8 cellular contexts compared by ENCODE assay signal in genomic region chr3:53195602-53196574, GRCh38. TPM values are rescaled to one million over a fixed set of nuclear protein-coding genes. Genes with fewer than 3 reads are reported as not detected.
DNase-seq lines count a peak whose midpoint lies in the region; ATAC-seq and TF ChIP-seq lines count a peak whose summit lies in the region.

No MANE protein-coding gene starts in this region.

- peak; percentile 96 for TF ChIP-seq CTCF in RWPE1 (conservative IDR thresholded peaks at IDR 0.05; ENCODE audit: low read depth)
- TF ChIP-seq CTCF in left ventricle myocardium inferior (IDR thresholded peaks at IDR 0.05; ENCODE audit: borderline replicate concordance) = peak; percentile 99
- TF ChIP-seq CTCF in smooth muscle cell (IDR thresholded peaks at IDR 0.05; ENCODE audit: borderline replicate concordance, insufficient read depth, poor library complexity, severe bottlenecking) = peak; percentile 100

- peaks cover 0 to 3% of the 10 kb centered on the region in 2 donors for H3K27me3 Mint-ChIP-seq in CD8-positive, alpha-beta memory T cell
- no peaks in the 10 kb centered on the region for H3K27me3 Mint-ChIP-seq in activated naive CD4-positive, alpha-beta T cell treated with anti-CD3 and anti-CD28 coated beads, Interleukin-2, amount 10 ng/mL, durations not matched to agents 7 days and 5 days

- no peaks in the 10 kb centered on the region for H3K9me3 Mint-ChIP-seq in CD8-positive, alpha-beta memory T cell
- H3K9me3 Mint-ChIP-seq in activated naive CD4-positive, alpha-beta T cell treated with anti-CD3 and anti-CD28 coated beads, Interleukin-2, amount 10 ng/mL, durations not matched to agents 7 days and 5 days = no peaks in the 10 kb centered on the region

- CTCF ChIA-PET in CD8-positive, alpha-beta memory T cell (lab: Charles Lee) = interaction anchor here (0.6 to 5.0 kb wide), 22 partner anchors 8 to 346 kb away, joined by 3 to 99 read pairs (median 4); partner anchors contain the start of gene RFT1
- CTCF ChIA-PET in RWPE1 (lab: Yijun Ruan, JAX) = interaction anchor here (0.6 to 1.9 kb wide), 12 partner anchors 9 to 355 kb away, joined by 3 to 18 read pairs (median 4); no protein-coding TSS in a partner anchor
- CTCF ChIA-PET in activated naive CD4-positive, alpha-beta T cell treated with anti-CD3 and anti-CD28 coated beads, Interleukin-2, amount 10 ng/mL, durations not matched to agents 7 days and 5 days (lab: Charles Lee) = interaction anchor here (0.6 to 11.4 kb wide), 30 partner anchors 9 to 303 kb away, joined by 3 to 161 read pairs (median 4); partner anchors contain the start of gene PRKCD

- peak overlapping the region; percentile 64 for H3K9ac ChIP-seq in smooth muscle cell (ENCODE audit: low read depth)

- no peak overlapping the region for H3K27ac ChIP-seq in CD8-positive, alpha-beta memory T cell (ENCODE audit: low read depth, low read length)
- no peak overlapping the region for H3K27ac ChIP-seq in RWPE1
- no peak overlapping the region for H3K27ac ChIP-seq in left ventricle myocardium inferior (replicated peaks)
- peak overlapping the region; percentile 29 for H3K27ac ChIP-seq in smooth muscle cell (ENCODE audit: low read depth)

- H3K79me2 ChIP-seq in smooth muscle cell (ENCODE audit: low read depth) = no peaks in the 10 kb centered on the region

- intact Hi-C loops in left ventricle myocardium inferior (cut with micrococcal nuclease) = loop anchor here (2.0 kb wide), 1 partner anchor 81 kb away; no protein-coding TSS in a partner anchor

- H3K4me1 ChIP-seq in CD8-positive, alpha-beta memory T cell (ENCODE audit: insufficient read depth, low read length) = peaks cover 3% of the 10 kb centered on the region
- peaks cover 32% of the 10 kb centered on the region for H3K4me1 ChIP-seq in left ventricle myocardium inferior
- H3K4me1 ChIP-seq in smooth muscle cell (ENCODE audit: low read depth) = peaks cover 5% of the 10 kb centered on the region

- H3F3A ChIP-seq in smooth muscle cell (ENCODE audit: low read depth) = no peaks in the 10 kb centered on the region

- H2AFZ ChIP-seq in smooth muscle cell (ENCODE audit: low read depth) = no peak overlapping the region

- peak overlapping the region; percentile 57 for H3K4me2 ChIP-seq in smooth muscle cell

- POLR2A ChIA-PET in CD8-positive, alpha-beta memory T cell (lab: Charles Lee) = interaction anchor here (0.8 kb wide), 1 partner anchor 62 kb away, joined by 3 read pairs; no protein-coding TSS in a partner anchor
- POLR2A ChIA-PET in RWPE1 (lab: Yijun Ruan, JAX; ENCODE audit: low non-redundant PET) = interaction anchor here (1.0 kb wide), 1 partner anchor 35 kb away, joined by 6 read pairs; the partner anchor contains the start of gene PRKCD

- H3K27ac Mint-ChIP-seq in CD8-positive, alpha-beta memory T cell = no peak overlapping the region
- no peak overlapping the region for H3K27ac Mint-ChIP-seq in activated naive CD4-positive, alpha-beta T cell treated with anti-CD3 and anti-CD28 coated beads, Interleukin-2, amount 10 ng/mL, durations not matched to agents 7 days and 5 days

- H3K36me3 ChIP-seq in CD8-positive, alpha-beta memory T cell (ENCODE audit: insufficient read depth, low read length) = no peaks in the 10 kb centered on the region
- H3K36me3 ChIP-seq in left ventricle myocardium inferior (peaks cover 5% of the 10 kb centered on the region), smooth muscle cell (ENCODE audit: low read depth) (no peaks in the 10 kb centered on the region)

- H3K9me3 ChIP-seq in CD8-positive, alpha-beta memory T cell (ENCODE audit: low read length) = no peaks in the 10 kb centered on the region
- H3K9me3 ChIP-seq in left ventricle myocardium inferior (replicated peaks) (no peaks in the 10 kb centered on the region), smooth muscle cell (replicated peaks; ENCODE audit: low read depth) (no peaks in the 10 kb centered on the region)

- H4K20me1 ChIP-seq in smooth muscle cell (ENCODE audit: low read depth) = no peaks in the 10 kb centered on the region

- peaks cover 0 to 17% (median 2%) of the 10 kb centered on the region in 3 donors for H3K36me3 Mint-ChIP-seq in CD8-positive, alpha-beta memory T cell
- peaks cover 4% of the 10 kb centered on the region for H3K36me3 Mint-ChIP-seq in activated naive CD4-positive, alpha-beta T cell treated with anti-CD3 and anti-CD28 coated beads, Interleukin-2, amount 10 ng/mL, durations not matched to agents 7 days and 5 days

- H3K4me1 Mint-ChIP-seq in CD8-positive, alpha-beta memory T cell = peaks cover 7 to 11% (median 8%) of the 10 kb centered on the region in 3 donors
- H3K4me1 Mint-ChIP-seq in activated naive CD4-positive, alpha-beta T cell treated with anti-CD3 and anti-CD28 coated beads, Interleukin-2, amount 10 ng/mL, durations not matched to agents 7 days and 5 days = peaks cover 10% of the 10 kb centered on the region

- ATAC-seq in HG02623 (IDR thresholded peaks at IDR 0.05; ENCODE audit: unreplicated experiment) (peak; percentile 39), GM21786 (IDR thresholded peaks at IDR 0.05; ENCODE audit: unreplicated experiment) (no peak), HG02885 (IDR thresholded peaks at IDR 0.05; ENCODE audit: poor library complexity, unreplicated experiment) (no peak)

- 33% methylated on average over 36 of the region's 36 CpGs for WGBS in smooth muscle cell (ENCODE audit: low lambda C conversion rate)

- DNase-seq in CD8-positive, alpha-beta memory T cell = peak; percentile 43 to 68 (median 44)
- DNase-seq in RWPE1 (ENCODE audit: low spot score) (peak; percentile 45), left ventricle myocardium inferior (peak; percentile 41), smooth muscle cell (lab: John Stamatoyannopoulos, UW; ENCODE audit: unreplicated experiment) (no peak)
- DNase-seq in activated naive CD4-positive, alpha-beta T cell treated with anti-CD3 and anti-CD28 coated beads, Interleukin-2, amount 10 ng/mL, durations not matched to agents 7 days and 5 days = peak; percentile 68

- H3K4me3 ChIP-seq in CD8-positive, alpha-beta memory T cell (ENCODE audit: low read length) = no peak overlapping the region
- H3K4me3 ChIP-seq in left ventricle myocardium inferior = no peak overlapping the region
- H3K4me3 ChIP-seq in smooth muscle cell = no peak overlapping the region

- no peak overlapping the region for H3K4me3 Mint-ChIP-seq in CD8-positive, alpha-beta memory T cell
- H3K4me3 Mint-ChIP-seq in activated naive CD4-positive, alpha-beta T cell treated with anti-CD3 and anti-CD28 coated beads, Interleukin-2, amount 10 ng/mL, durations not matched to agents 7 days and 5 days = no peak overlapping the region

- no peaks in the 10 kb centered on the region for H3K27me3 ChIP-seq in CD8-positive, alpha-beta memory T cell (ENCODE audit: insufficient read depth, low read length, poor library complexity, severe bottlenecking)
- H3K27me3 ChIP-seq in left ventricle myocardium inferior (ENCODE audit: low read depth) (no peaks in the 10 kb centered on the region), smooth muscle cell (ENCODE audit: low read depth) (no peaks in the 10 kb centered on the region)

RNA-seq across cellular contexts. Expression of gene PRKCD, which starts 34.9 kb away (rescaled TPM):
- total RNA-seq in CD8-positive, alpha-beta memory T cell = 10 to 100 TPM; 27.2 to 27.3 TPM
- 27.3 TPM for polyA plus RNA-seq in CD8-positive, alpha-beta memory T cell
- total RNA-seq in left ventricle myocardium inferior = 13.6 TPM
- total RNA-seq in smooth muscle cell = 6.1 and 6.5 TPM in 2 replicates
- polyA plus RNA-seq in smooth muscle cell = 21.3 and 22.5 TPM in 2 replicates

RNA-seq across cellular contexts. Expression of gene TKT, which starts 59.9 kb away (rescaled TPM):
- 100 to 1,000 TPM; 173 to 182 TPM for total RNA-seq in CD8-positive, alpha-beta memory T cell
- polyA plus RNA-seq in CD8-positive, alpha-beta memory T cell = 59.3 TPM
- total RNA-seq in left ventricle myocardium inferior (32.1 TPM), smooth muscle cell (106 and 138 TPM in 2 replicates)
- polyA plus RNA-seq in smooth muscle cell = 124 and 144 TPM in 2 replicates
